9 cellular contexts compared by ENCODE assay signal in the genomic region with DNA sequence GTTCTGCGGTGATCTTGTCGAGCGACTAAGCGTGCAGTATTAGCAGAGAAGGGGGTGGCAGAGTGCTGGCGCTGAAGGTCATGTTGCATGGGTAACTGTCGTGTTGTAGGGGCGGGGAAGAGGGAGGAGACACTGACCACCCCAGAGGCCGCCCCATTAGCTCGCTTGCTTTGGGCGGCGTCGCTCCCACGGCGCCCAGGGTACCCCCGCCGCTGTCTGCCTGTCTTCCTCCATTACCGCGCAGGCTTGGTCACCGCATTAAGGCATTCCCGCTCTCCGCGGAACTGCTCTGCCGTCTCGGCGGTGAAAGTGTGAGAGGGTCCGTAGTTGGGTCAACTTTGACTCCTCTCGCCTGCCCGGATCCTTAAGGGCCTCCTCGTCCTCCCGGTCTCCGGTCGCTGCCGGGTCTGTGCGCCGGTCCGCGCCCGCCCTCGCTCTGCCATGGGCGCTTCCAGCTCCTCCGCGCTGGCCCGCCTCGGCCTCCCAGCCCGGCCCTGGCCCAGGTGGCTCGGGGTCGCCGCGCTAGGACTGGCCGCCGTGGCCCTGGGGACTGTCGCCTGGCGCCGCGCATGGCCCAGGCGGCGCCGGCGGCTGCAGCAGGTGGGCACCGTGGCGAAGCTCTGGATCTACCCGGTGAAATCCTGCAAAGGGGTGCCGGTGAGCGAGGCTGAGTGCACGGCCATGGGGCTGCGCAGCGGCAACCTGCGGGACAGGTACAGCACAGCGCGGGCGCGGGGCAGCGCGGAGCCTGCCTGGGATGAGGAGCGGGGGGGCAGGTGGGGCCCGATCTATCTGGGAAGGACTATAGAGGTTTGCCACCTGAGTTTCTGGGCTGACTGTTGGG. TPM values are rescaled to one million over a fixed set of nuclear protein-coding genes. Genes with fewer than 3 reads are reported as not detected.
DNase-seq lines count a peak whose midpoint lies in the region; ATAC-seq, FAIRE-seq and TF ChIP-seq lines count a peak whose summit lies in the region.
"Had no signal": no experiment of that assay in that cellular context is flagged by ENCODE, and none has a peak within 500 bp of the region (broad histone marks: within the 10 kb centered on the region; RNA-seq: fewer than 3 reads in every experiment).

Gene MTARC2, plus strand, starts transcription at position 232 of the 844 bp plus-strand sequence. Its CDS starts 210 bp downstream, at position 442.

- H3K36me3 ChIP-seq in BE2C (no peaks in the 10 kb centered on the region), GM12878 (ENCODE audit: control insufficient read depth in 2 of 2, insufficient read depth in 2 of 2, low read length in 1 of 2) (no peaks in the 10 kb centered on the region), hepatocyte (replicated peaks; ENCODE audit: insufficient read depth, low read depth) (no peaks in the 10 kb centered on the region)

- CTCF ChIA-PET in GM12878 (lab: Yijun Ruan, JAX), result interaction anchor here (1.7 to 2.6 kb wide), 3 partner anchors 15 to 28 kb away, joined by 4 to 12 read pairs (median 9); no protein-coding TSS in a partner anchor

- RAD21 ChIA-PET in GM12878 (lab: Charles Lee; ENCODE audit: unreplicated experiment), result interaction anchor here (1.1 kb wide), 1 partner anchor 15 kb away, joined by 4 read pairs; no protein-coding TSS in a partner anchor

- H3K4me3 ChIP-seq in BE2C (ENCODE audit: low read depth, low read length), result peak within 1 kb of the TSS; percentile 41
- no peak within 1 kb of the TSS for H3K4me3 ChIP-seq in GM12878
- peak within 1 kb of the TSS; percentile 91 for H3K4me3 ChIP-seq in hepatocyte

- intact Hi-C loops in GM12878 (cut with micrococcal nuclease; ENCODE audit: unreplicated experiment) (no loop called here), posterior cingulate gyrus (cut with DNase I) (no loop called here)

- in situ Hi-C loops in GM12878 (cut with MboI), result no loop called here

- POLR2A ChIA-PET in GM12878 (lab: Charles Lee), result interaction anchor here (1.0 kb wide), 1 partner anchor 15 kb away, joined by 3 read pairs; no protein-coding TSS in a partner anchor

- H3K4me2 ChIP-seq in GM12878 (ENCODE audit: control insufficient read depth, insufficient read depth) (peak within 1 kb of the TSS; percentile 53; the same call in 1 of the 2 replicates), hepatocyte (peak within 1 kb of the TSS; percentile 79)

- no peak within 1 kb of the TSS for H3K9ac ChIP-seq in GM12878 (ENCODE audit: control insufficient read depth, insufficient read depth, low read length)

- H3K9me3 ChIP-seq in BE2C (no peaks in the 10 kb centered on the region; the same call in 1 of the 2 replicates), GM12878 (replicated peaks; ENCODE audit: control insufficient read depth, insufficient read depth, low read length) (no peaks in the 10 kb centered on the region), hepatocyte (ENCODE audit: low read depth) (no peaks in the 10 kb centered on the region)

- H3K27ac ChIP-seq in GM12878 (ENCODE audit: control insufficient read depth, insufficient read depth) (no peak within 1 kb of the TSS), hepatocyte (peak within 1 kb of the TSS; percentile 93)

- BruUV-seq in GM12878 (replicated peaks; lab: Mats Ljungman, UMichigan), result no TSS peak

- H3K79me2 ChIP-seq in GM12878 (ENCODE audit: control insufficient read depth, insufficient read depth, low read length) (no peaks in the 10 kb centered on the region), hepatocyte (peaks cover 40% of the 10 kb centered on the region)

- H3K27me3 ChIP-seq in BE2C, result peaks cover 13% of the 10 kb centered on the region; the same call in 1 of the 2 replicates
- peaks cover 2 to 10% of the 10 kb centered on the region in 2 experiments; a peak in 2 of 4 replicates for H3K27me3 ChIP-seq in GM12878 (replicated peaks in 1 of 2; ENCODE audit: control insufficient read depth in 2 of 2, insufficient read depth in 2 of 2, low read length in 1 of 2)
- no peaks in the 10 kb centered on the region for H3K27me3 ChIP-seq in hepatocyte

- no peak for FAIRE-seq in GM12878 (lab: Jason Lieb, UNC)

- peak; percentile 30; the same call in 1 of the 2 replicates for TF ChIP-seq POLR2A in GM12878 (IDR thresholded peaks at IDR 0.05; ENCODE audit: low read depth, low read length)

- TF ChIP-seq EP300 in GM12878 (IDR thresholded peaks at IDR 0.05; ENCODE audit: borderline replicate concordance in 1 of 2, control insufficient read depth in 1 of 2, low read depth in 2 of 2, low read length in 2 of 2), result no peak

- peak within 1 kb of the TSS; percentile 17; the same call in 1 of the 2 replicates for H2AFZ ChIP-seq in GM12878 (ENCODE audit: control insufficient read depth, low read depth, low read length)
- peak within 1 kb of the TSS; percentile 88 for H2AFZ ChIP-seq in hepatocyte

- no peaks in the 10 kb centered on the region for H4K20me1 ChIP-seq in GM12878 (ENCODE audit: control insufficient read depth, insufficient read depth)
- H4K20me1 ChIP-seq in hepatocyte (ENCODE audit: insufficient read depth, poor library complexity, severe bottlenecking), result peaks cover 5% of the 10 kb centered on the region

- SMC1A ChIA-PET in GM12878 (lab: Charles Lee; ENCODE audit: uncharacterized antibody, unreplicated experiment), result interaction anchor here (0.9 to 2.2 kb wide), 2 partner anchors 10 to 11 kb away, joined by 3 to 6 read pairs; no protein-coding TSS in a partner anchor

- no peak for TF ChIP-seq CTCF in BE2C (IDR thresholded peaks at IDR 0.05; ENCODE audit: low read depth, low read length)
- TF ChIP-seq CTCF in GM12878 (IDR thresholded peaks at IDR 0.05 in 2 of 3, conservative IDR thresholded peaks at IDR 0.05 in 1 of 3; ENCODE audit: control insufficient read depth in 2 of 3, extremely low read depth in 1 of 3, insufficient read depth in 1 of 3, low read depth in 3 of 3, low read length in 3 of 3), result no peak
- no peak for TF ChIP-seq CTCF in hepatocyte (IDR thresholded peaks at IDR 0.05; ENCODE audit: poor library complexity)

- 1% methylated on average over 66 of the region's 76 CpGs for WGBS in GM12878 (ENCODE audit: insufficient coverage, insufficient replicate concordance, low lambda C conversion rate, missing lambda C conversion rate)
- WGBS in hepatocyte (ENCODE audit: low lambda C conversion rate, missing lambda C conversion rate), result under 1% methylated on average over 75 of the region's 76 CpGs

- H3K9me2 ChIP-seq in hepatocyte (replicated peaks; ENCODE audit: insufficient read depth), result no peaks in the 10 kb centered on the region

- H3K4me1 ChIP-seq in BE2C (no peaks in the 10 kb centered on the region), GM12878 (ENCODE audit: control insufficient read depth, insufficient read depth, low read length) (no peaks in the 10 kb centered on the region), hepatocyte (ENCODE audit: insufficient read depth) (peaks cover 18% of the 10 kb centered on the region)

- ATAC-seq in GM18520 (IDR thresholded peaks at IDR 0.05; ENCODE audit: unreplicated experiment), result peak; percentile 42
- peak; percentile 78 for ATAC-seq in HG03060 (IDR thresholded peaks at IDR 0.05; ENCODE audit: low read depth, unreplicated experiment)
- peak; percentile 90 for ATAC-seq in GM12878

- DNase-seq in BE2C (peak; percentile 22), NCI-H510A (lab: John Stamatoyannopoulos, UW) (peak; percentile 68), GM12878 (ENCODE audit: low read depth, low spot score) (no peak), hepatocyte (ENCODE audit: low spot score) (peak; percentile 87), posterior cingulate gyrus (peak; percentile 36 to 93 (median 59))
- no peak for DNase-seq in stimulated activated CD4-positive, alpha-beta T cell treated with anti-CD3 and anti-CD28 coated beads, Interleukin-1b, Interleukin-23, amount 100 ng/mL, for 48 hours

- no peak for TF ChIP-seq RAD21 in GM12878 (IDR thresholded peaks at IDR 0.05; ENCODE audit: insufficient read depth, low read depth, low read length)

TF ChIP-seq in GM12878, 131 proteins besides CTCF, POLR2A, EP300 and RAD21 (continues in another document):
- TF ChIP-seq HDGF (IDR thresholded peaks at IDR 0.05), result 0 out of 2 replicates have a peak, but pooled peaks have one; percentile 25
- no peak for TF ChIP-seq MTA2 (IDR thresholded peaks at IDR 0.05; ENCODE audit: low read depth)
- TF ChIP-seq, protein P1, sequence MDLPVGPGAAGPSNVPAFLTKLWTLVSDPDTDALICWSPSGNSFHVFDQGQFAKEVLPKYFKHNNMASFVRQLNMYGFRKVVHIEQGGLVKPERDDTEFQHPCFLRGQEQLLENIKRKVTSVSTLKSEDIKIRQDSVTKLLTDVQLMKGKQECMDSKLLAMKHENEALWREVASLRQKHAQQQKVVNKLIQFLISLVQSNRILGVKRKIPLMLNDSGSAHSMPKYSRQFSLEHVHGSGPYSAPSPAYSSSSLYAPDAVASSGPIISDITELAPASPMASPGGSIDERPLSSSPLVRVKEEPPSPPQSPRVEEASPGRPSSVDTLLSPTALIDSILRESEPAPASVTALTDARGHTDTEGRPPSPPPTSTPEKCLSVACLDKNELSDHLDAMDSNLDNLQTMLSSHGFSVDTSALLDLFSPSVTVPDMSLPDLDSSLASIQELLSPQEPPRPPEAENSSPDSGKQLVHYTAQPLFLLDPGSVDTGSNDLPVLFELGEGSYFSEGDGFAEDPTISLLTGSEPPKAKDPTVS (IDR thresholded peaks at IDR 0.05; ENCODE audit: low read depth, low read length), result no peak
- peak in 1 of 2 experiments; percentile 26; a peak in 1 of 4 replicates for TF ChIP-seq BHLHE40 (IDR thresholded peaks at IDR 0.05; ENCODE audit: borderline replicate concordance in 1 of 2, low read depth in 2 of 2, low read length in 1 of 2)

RNA-seq across cellular contexts. Expression of gene MTARC2, which starts in this region (rescaled TPM):
- not detected for polyA plus RNA-seq in BE2C (2012; ENCODE audit: insufficient read depth, insufficient read length, low read depth)
- total RNA-seq in GM12878 (2013; cell fraction: nucleolus; rRNA removed), result 0.29 and 1.5 TPM in 2 replicates
- total RNA-seq in GM12878 (2014; rRNA removed) (1.9 and 3.4 TPM in 2 replicates), GM12878 (2014; rRNA removed; fragmentation: Illumina TruSeq; extraction: Trizol) (1.9 and 2.8 TPM in 2 replicates), GM12878 (2021) (2.6 and 3.1 TPM in 2 replicates), hepatocyte (24.4 and 26.7 TPM in 2 replicates)
- 0.43 TPM for polyA plus RNA-seq in GM12878 (2011; ENCODE audit: low read depth)
- polyA plus RNA-seq in GM12878 (2011; rRNA removed) (3.8 and 4.1 TPM in 2 replicates), GM12878 (2014; fragmentation: Illumina TruSeq; extraction: Trizol) (3.8 and 4.7 TPM in 2 replicates), GM12878 (2014; fragmentation: Nextera tagmentation; extraction: Ambion mirVana) (1 to 10 TPM; 2.8 to 4.5 TPM), GM12878 (2014; rRNA removed) (2.1 and 7.5 TPM in 2 replicates), GM12878 (2016; fragmentation: Nextera tagmentation; extraction: Ambion mirVana) (1 to 10 TPM; 3.6 to 5.5 TPM), hepatocyte (23.7 and 27.8 TPM in 2 replicates)
- polyA plus RNA-seq in GM12878 (2011; cell fraction: cytosol; rRNA removed), result 1.8 and 1.9 TPM in 2 replicates
- 4.5 and 5.6 TPM in 2 replicates for polyA plus RNA-seq in GM12878 (2011; cell fraction: nucleus; rRNA removed)
- 0.69 and 1.8 TPM in 2 replicates for polyA plus RNA-seq in GM12878 (2012)
- 1.3 and 1.8 TPM in 2 replicates for polyA minus RNA-seq in GM12878 (2011; rRNA and poly(A)+ RNA removed)
- 0.67 and 1.4 TPM in 2 replicates for polyA minus RNA-seq in GM12878 (2011; cell fraction: cytosol; rRNA and poly(A)+ RNA removed)
- polyA minus RNA-seq in GM12878 (2011; cell fraction: nucleus; rRNA and poly(A)+ RNA removed), result 2.3 and 2.7 TPM in 2 replicates
- total RNA-seq: T-helper 2 cell treated with Interferon-gamma antibody and Interleukin-4, amounts not matched to agents 100 ng/mL and 5 ng/mL, for 36 hours had no signal

Comparison
In these comparisons a context has a peak if more than half of its experiments do, and no peak if none do; other contexts are left out.
1. DNase-seq: peak in BE2C (single experiment), NCI-H510A (single experiment), hepatocyte (single experiment) and posterior cingulate gyrus (10 of 10); none in GM12878 (single experiment) and stimulated activated CD4-positive, alpha-beta T cell treated with anti-CD3 and anti-CD28 coated beads, Interleukin-1b, Interleukin-23, amount 100 ng/mL, for 48 hours (single experiment).
2. Peak in every context shown above with its lines, with median percentiles within 50 percentile points of each other: ATAC-seq.